ENCODE assay signal across 14 cellular contexts in genomic region chr17:8131844-8132441, GRCh38. TPM values are rescaled to one million over a fixed set of nuclear protein-coding genes. Genes with fewer than 3 reads are reported as not detected.
DNase-seq lines count a peak whose midpoint lies in the region; ATAC-seq, FAIRE-seq and TF ChIP-seq lines count a peak whose summit lies in the region.
"Had no signal": no experiment of that assay in that cellular context is flagged by ENCODE, and none has a peak within 500 bp of the region (broad histone marks: within the 10 kb centered on the region; RNA-seq: fewer than 3 reads in every experiment).

No MANE protein-coding gene starts in this region.

- no peaks in the 10 kb centered on the region for H4K20me1 ChIP-seq in osteoblast (ENCODE audit: insufficient read depth, low read length)

- H3K4me2 ChIP-seq in osteoblast (ENCODE audit: insufficient read depth, low read length) = no peak overlapping the region

- ATAC-seq in HG03439 (IDR thresholded peaks at IDR 0.05; ENCODE audit: unreplicated experiment) (no peak), HG02798 (IDR thresholded peaks at IDR 0.05; ENCODE audit: poor library complexity, unreplicated experiment) (no peak)
- ATAC-seq: gastroesophageal sphincter had no signal

- POLR2A ChIA-PET in MCF 10A (lab: Yijun Ruan, JAX) = interaction anchor here (0.7 to 19.5 kb wide), 5 partner anchors 8 to 56 kb away, joined by 3 to 429 read pairs (median 3); partner anchors contain the start of genes HES7 and PER1

- peak; percentile 55 for DNase-seq in MCF 10A (ENCODE audit: unreplicated experiment)
- no peak for DNase-seq in breast epithelium (ENCODE audit: low spot score in 2 of 2)
- DNase-seq in RCC 7860 (ENCODE audit: low spot score) = peak; percentile 34
- peak; percentile 86 for DNase-seq in osteoblast (ENCODE audit: insufficient read length, low spot score, missing footprints)
- DNase-seq: cerebellar nuclear complex, Karpas-422, NCI-H1436 treated with DMSO at 0.1 percent for 48 hours, NCI-H446 treated with DMSO at 0.1 percent for 48 hours, nephron progenitor cell had no signal

- H3K27me3 ChIP-seq in breast epithelium (no peaks in the 10 kb centered on the region), osteoblast (ENCODE audit: insufficient read depth, low read length) (peaks cover 3% of the 10 kb centered on the region)
- H3K27me3 ChIP-seq: adrenal gland had no signal

- no peak overlapping the region for H3K27ac Mint-ChIP-seq in MCF 10A (ENCODE audit: low read depth, unreplicated experiment)
- H3K27ac Mint-ChIP-seq: nephron progenitor cell had no signal

- H3K4me3 Mint-ChIP-seq in MCF 10A (ENCODE audit: unreplicated experiment) = no peak overlapping the region
- H3K4me3 Mint-ChIP-seq: nephron progenitor cell had no signal

- TF ChIP-seq CTCF in MCF 10A (IDR thresholded peaks at IDR 0.05; ENCODE audit: unreplicated experiment) (no peak), breast epithelium (IDR thresholded peaks at IDR 0.05) (no peak), osteoblast (IDR thresholded peaks at IDR 0.05; ENCODE audit: extremely low read depth, low read depth, low read length) (no peak)

- peaks cover 0 to 3% of the 10 kb centered on the region in 2 donors for H3K4me1 ChIP-seq in breast epithelium
- H3K4me1 ChIP-seq in osteoblast (ENCODE audit: insufficient read depth, low read length) = peaks cover 4% of the 10 kb centered on the region

- H3K36me3 Mint-ChIP-seq in MCF 10A (ENCODE audit: insufficient read depth, unreplicated experiment) = no peaks in the 10 kb centered on the region

- CTCF ChIA-PET in MCF 10A (lab: Yijun Ruan, JAX) = interaction anchor here (0.6 to 1.9 kb wide), 5 partner anchors 10 to 547 kb away, joined by 3 to 5 read pairs (median 3); no protein-coding TSS in a partner anchor

- H3K36me3 ChIP-seq in breast epithelium = no peaks in the 10 kb centered on the region
- no peaks in the 10 kb centered on the region for H3K36me3 ChIP-seq in osteoblast (ENCODE audit: insufficient read depth, low read length)
- H3K36me3 ChIP-seq: adrenal gland, gastroesophageal sphincter had no signal

- H3K27me3 Mint-ChIP-seq in MCF 10A (ENCODE audit: insufficient read depth, unreplicated experiment) = no peaks in the 10 kb centered on the region

- TF ChIP-seq POLR2A in breast epithelium (IDR thresholded peaks at IDR 0.05) = no peak

- H3K27ac ChIP-seq in breast epithelium (no peak overlapping the region), osteoblast (ENCODE audit: low read depth, low read length) (no peak overlapping the region)
- H3K27ac ChIP-seq: adrenal gland, gastroesophageal sphincter had no signal

- intact Hi-C loops in MCF 10A (cut with micrococcal nuclease) (no loop called here), breast epithelium (cut with DNase I; ENCODE audit: low total_unique reads) (loop anchor here (10.0 kb wide), 1 partner anchor 83 kb away; the partner anchor contains the start of gene AURKB)

- FAIRE-seq in RCC 7860 (lab: Jason Lieb, UNC) = no peak

- no peaks in the 10 kb centered on the region for H3K9me3 Mint-ChIP-seq in MCF 10A (ENCODE audit: unreplicated experiment)
- H3K9me3 Mint-ChIP-seq: nephron progenitor cell had no signal

- peaks cover 11% of the 10 kb centered on the region for H3K4me1 Mint-ChIP-seq in MCF 10A (ENCODE audit: insufficient read depth, unreplicated experiment)

- H3K4me3 ChIP-seq in breast epithelium (no peak overlapping the region), osteoblast (ENCODE audit: insufficient read depth, low read length) (no peak overlapping the region)
- H3K4me3 ChIP-seq: adrenal gland, gastroesophageal sphincter had no signal

- no peak overlapping the region for H2AFZ ChIP-seq in osteoblast (ENCODE audit: low read length)

- no peaks in the 10 kb centered on the region for H3K9me3 ChIP-seq in breast epithelium
- no peaks in the 10 kb centered on the region for H3K9me3 ChIP-seq in osteoblast (ENCODE audit: low read depth, low read length)
- H3K9me3 ChIP-seq: adrenal gland, gastroesophageal sphincter had no signal

- H3K79me2 ChIP-seq in osteoblast (ENCODE audit: insufficient read depth, low read length) = no peaks in the 10 kb centered on the region

- BruUV-seq in MCF 10A (replicated peaks; lab: Mats Ljungman, UMichigan) = no TSS peak

RNA-seq across cellular contexts. Expression of gene HES7, which starts 8.0 kb away (rescaled TPM):
- total RNA-seq in MCF 10A (2022) (5.8 and 5.9 TPM in 2 replicates), breast epithelium (not detected), osteoblast (not detected in 2 replicates)
- total RNA-seq: renal cortical epithelial cell had no signal

RNA-seq across cellular contexts. Expression of gene ALOXE3, which starts 13.6 kb away (rescaled TPM):
- total RNA-seq in MCF 10A (2022) (13.1 and 14.1 TPM in 2 replicates), breast epithelium (under 1 TPM in 1 of 3 donors, not detected in 2; 0.73 TPM), osteoblast (not detected in 2 replicates)
- total RNA-seq: adrenal gland, renal cortical epithelial cell had no signal

RNA-seq across cellular contexts. Expression of gene PER1, which starts 20.3 kb away (rescaled TPM):
- total RNA-seq in MCF 10A (2022) (165 and 190 TPM in 2 replicates), breast epithelium (100 to 1,000 TPM in 2 of 3 donors, 10 to 100 TPM in 1; 97.3 to 167 (median 115) TPM), osteoblast (11.2 and 16.6 TPM in 2 replicates)

RNA-seq across cellular contexts. Expression of gene VAMP2, which starts 30.8 kb away (rescaled TPM):
- 37.7 and 42.8 TPM in 2 replicates for total RNA-seq in MCF 10A (2022)
- total RNA-seq in breast epithelium = 10 to 100 TPM; 21.8 to 30.2 (median 28.1) TPM
- 5.3 and 5.4 TPM in 2 replicates for total RNA-seq in osteoblast

RNA-seq across cellular contexts. Expression of gene TMEM107, which starts 44.2 kb away (rescaled TPM):
- total RNA-seq in MCF 10A (2022) = 7.6 and 8.4 TPM in 2 replicates
- 10 to 100 TPM; 15.7 to 83.1 (median 41.0) TPM for total RNA-seq in breast epithelium
- total RNA-seq in osteoblast = 8.3 and 8.8 TPM in 2 replicates

Comparison
In these comparisons a context has a peak if more than half of its experiments do, and no peak if none do; other contexts are left out.
1. DNase-seq: peak in MCF 10A (single experiment), RCC 7860 (single experiment) and osteoblast (single experiment); none in breast epithelium (0 of 2).